ENCODE assay signal across 18 cellular contexts in genomic region chr2:144493027-144493809, GRCh38. TPM values are rescaled to one million over a fixed set of nuclear protein-coding genes. Genes with fewer than 3 reads are reported as not detected.
A peak's percentile ranks its signal among the peaks of the same experiment; 100 is the strongest.
DNase-seq lines count a peak whose midpoint lies in the region; ATAC-seq, FAIRE-seq and TF ChIP-seq lines count a peak whose summit lies in the region.
"Had no signal": no experiment of that assay in that cellular context is flagged by ENCODE, and none has a peak within 500 bp of the region (broad histone marks: within the 10 kb centered on the region; RNA-seq: fewer than 3 reads in every experiment).

No MANE protein-coding gene starts in this region.

- peak; percentile 26 for ATAC-seq in activated CD8-positive, alpha-beta T cell treated with anti-CD3 and anti-CD28 coated beads for 36 hours
- ATAC-seq in activated CD8-positive, alpha-beta T cell treated with anti-CD3 and anti-CD28 coated beads, Interleukin-2, amount 10 ng/mL, durations not matched to agents 7 days and 5 days: no peak
- ATAC-seq in effector memory CD8-positive, alpha-beta T cell (replicated peaks): no peak
- ATAC-seq: A549, right cardiac atrium had no signal

- H3K36me3 Mint-ChIP-seq in activated CD8-positive, alpha-beta T cell treated with anti-CD3 and anti-CD28 coated beads for 36 hours (ENCODE audit: low read depth): peaks cover 3% of the 10 kb centered on the region
- no peaks in the 10 kb centered on the region for H3K36me3 Mint-ChIP-seq in activated CD8-positive, alpha-beta T cell treated with anti-CD3 and anti-CD28 coated beads, Interleukin-2, amount 10 ng/mL, durations not matched to agents 7 days and 5 days (ENCODE audit: low read depth)
- peaks cover 66% of the 10 kb centered on the region for H3K36me3 Mint-ChIP-seq in effector memory CD8-positive, alpha-beta T cell (ENCODE audit: insufficient read depth)
- H3K36me3 Mint-ChIP-seq: activated naive CD4-positive, alpha-beta T cell treated with anti-CD3 and anti-CD28 coated beads, Interleukin-2, amount 50 U/mL, for 24 hours had no signal

- H3K9me3 Mint-ChIP-seq in activated CD8-positive, alpha-beta T cell treated with anti-CD3 and anti-CD28 coated beads for 36 hours: no peaks in the 10 kb centered on the region
- no peaks in the 10 kb centered on the region for H3K9me3 Mint-ChIP-seq in activated CD8-positive, alpha-beta T cell treated with anti-CD3 and anti-CD28 coated beads, Interleukin-2, amount 10 ng/mL, durations not matched to agents 7 days and 5 days (ENCODE audit: insufficient read depth)
- H3K9me3 Mint-ChIP-seq in effector memory CD8-positive, alpha-beta T cell: no peaks in the 10 kb centered on the region
- H3K9me3 Mint-ChIP-seq: activated naive CD4-positive, alpha-beta T cell treated with anti-CD3 and anti-CD28 coated beads, Interleukin-2, amount 50 U/mL, for 24 hours; nephron had no signal

- CTCF ChIA-PET in activated CD8-positive, alpha-beta T cell treated with anti-CD3 and anti-CD28 coated beads for 36 hours (lab: Charles Lee): interaction anchor here (1.2 kb wide), 1 partner anchor 41 kb away, joined by 3 read pairs; no protein-coding TSS in a partner anchor
- CTCF ChIA-PET in activated CD8-positive, alpha-beta T cell treated with anti-CD3 and anti-CD28 coated beads, Interleukin-2, amount 10 ng/mL, durations not matched to agents 7 days and 5 days (lab: Charles Lee): no interaction called here

- H3K27me3 Mint-ChIP-seq in activated CD8-positive, alpha-beta T cell treated with anti-CD3 and anti-CD28 coated beads for 36 hours: no peaks in the 10 kb centered on the region
- no peaks in the 10 kb centered on the region for H3K27me3 Mint-ChIP-seq in activated CD8-positive, alpha-beta T cell treated with anti-CD3 and anti-CD28 coated beads, Interleukin-2, amount 10 ng/mL, durations not matched to agents 7 days and 5 days (ENCODE audit: low read depth)
- no peaks in the 10 kb centered on the region for H3K27me3 Mint-ChIP-seq in effector memory CD8-positive, alpha-beta T cell
- H3K27me3 Mint-ChIP-seq: activated naive CD4-positive, alpha-beta T cell treated with anti-CD3 and anti-CD28 coated beads, Interleukin-2, amount 50 U/mL, for 24 hours had no signal

- FAIRE-seq in frontal cortex (lab: Jason Lieb, UNC): no peak
- FAIRE-seq: A549 had no signal

- POLR2A ChIA-PET in activated CD8-positive, alpha-beta T cell treated with anti-CD3 and anti-CD28 coated beads for 36 hours (lab: Charles Lee): interaction anchor here (1.1 kb wide), 1 partner anchor 74 kb away, joined by 3 read pairs; no protein-coding TSS in a partner anchor
- POLR2A ChIA-PET in activated CD8-positive, alpha-beta T cell treated with anti-CD3 and anti-CD28 coated beads, Interleukin-2, amount 10 ng/mL, durations not matched to agents 7 days and 5 days (lab: Charles Lee): interaction anchor here (1.1 kb wide), 1 partner anchor 10 kb away, joined by 3 read pairs; no protein-coding TSS in a partner anchor

- H3K27ac ChIP-seq in substantia nigra (ENCODE audit: low read depth, low read length, poor library complexity, severe bottlenecking): peak overlapping the region; percentile 58
- H3K27ac ChIP-seq: A549 had no signal

- intact Hi-C loops in activated CD8-positive, alpha-beta T cell treated with anti-CD3 and anti-CD28 coated beads for 36 hours (cut with micrococcal nuclease): no loop called here

- H3K27ac Mint-ChIP-seq in activated CD8-positive, alpha-beta T cell treated with anti-CD3 and anti-CD28 coated beads for 36 hours: no peak overlapping the region
- H3K27ac Mint-ChIP-seq in activated CD8-positive, alpha-beta T cell treated with anti-CD3 and anti-CD28 coated beads, Interleukin-2, amount 10 ng/mL, durations not matched to agents 7 days and 5 days: no peak overlapping the region
- peak overlapping the region; percentile 57 to 91 for H3K27ac Mint-ChIP-seq in effector memory CD8-positive, alpha-beta T cell
- H3K27ac Mint-ChIP-seq: activated naive CD4-positive, alpha-beta T cell treated with anti-CD3 and anti-CD28 coated beads, Interleukin-2, amount 50 U/mL, for 24 hours had no signal

- H3K4me1 Mint-ChIP-seq in activated CD8-positive, alpha-beta T cell treated with anti-CD3 and anti-CD28 coated beads for 36 hours (ENCODE audit: low read depth): peaks cover 24% of the 10 kb centered on the region
- peaks cover 10% of the 10 kb centered on the region for H3K4me1 Mint-ChIP-seq in activated CD8-positive, alpha-beta T cell treated with anti-CD3 and anti-CD28 coated beads, Interleukin-2, amount 10 ng/mL, durations not matched to agents 7 days and 5 days (ENCODE audit: low read depth)
- peaks cover 41 to 74% of the 10 kb centered on the region in 2 donors for H3K4me1 Mint-ChIP-seq in effector memory CD8-positive, alpha-beta T cell (ENCODE audit: low read depth in 2 of 2)
- H3K4me1 Mint-ChIP-seq: activated naive CD4-positive, alpha-beta T cell treated with anti-CD3 and anti-CD28 coated beads, Interleukin-2, amount 50 U/mL, for 24 hours had no signal

- no peak overlapping the region for H3K4me3 Mint-ChIP-seq in activated CD8-positive, alpha-beta T cell treated with anti-CD3 and anti-CD28 coated beads for 36 hours
- H3K4me3 Mint-ChIP-seq in activated CD8-positive, alpha-beta T cell treated with anti-CD3 and anti-CD28 coated beads, Interleukin-2, amount 10 ng/mL, durations not matched to agents 7 days and 5 days: no peak overlapping the region
- H3K4me3 Mint-ChIP-seq in effector memory CD8-positive, alpha-beta T cell: peak overlapping the region in 1 of 2 donors; percentile 73
- H3K4me3 Mint-ChIP-seq: activated naive CD4-positive, alpha-beta T cell treated with anti-CD3 and anti-CD28 coated beads, Interleukin-2, amount 50 U/mL, for 24 hours; nephron had no signal

- no peak for DNase-seq in activated CD8-positive, alpha-beta T cell treated with anti-CD3 and anti-CD28 coated beads for 36 hours
- DNase-seq in activated CD8-positive, alpha-beta T cell treated with anti-CD3 and anti-CD28 coated beads, Interleukin-2, amount 10 ng/mL, durations not matched to agents 7 days and 5 days: no peak
- DNase-seq in SIG-M5 (lab: John Stamatoyannopoulos, UW) (peak; percentile 80), substantia nigra (lab: John Stamatoyannopoulos, UW) (no peak), amygdala (lab: John Stamatoyannopoulos, UW) (no peak), frontal cortex (ENCODE audit: low spot score in 2 of 2) (no peak), NCI-H187 (lab: John Stamatoyannopoulos, UW) (no peak)
- DNase-seq in effector memory CD8-positive, alpha-beta T cell: no peak
- DNase-seq: erythroblast; head of caudate nucleus; kidney glomerular epithelial cell; NCI-H1105; NCI-H446; right cardiac atrium; stimulated activated CD4-positive, alpha-beta T cell treated with anti-CD3 and anti-CD28 coated beads, Interleukin-4, amount 100 ng/mL, for 1 hour had no signal

- no peak for TF ChIP-seq CTCF in activated CD8-positive, alpha-beta T cell treated with anti-CD3 and anti-CD28 coated beads for 36 hours (IDR thresholded peaks at IDR 0.05)

RNA-seq across cellular contexts. Expression of gene ZEB2, which starts 26.7 kb away (rescaled TPM):
- 10 to 100 TPM; 13.5 to 14.9 TPM for total RNA-seq in activated CD8-positive, alpha-beta T cell treated with anti-CD3 and anti-CD28 coated beads for 36 hours
- total RNA-seq in activated CD8-positive, alpha-beta T cell treated with anti-CD3 and anti-CD28 coated beads, Interleukin-2, amount 10 ng/mL, durations not matched to agents 7 days and 5 days: 1 to 10 TPM; 4.0 to 5.7 TPM
- total RNA-seq in frontal cortex: 267 TPM

Comparison
In these comparisons a context has a peak if more than half of its experiments do, and no peak if none do; other contexts are left out.
1. H3K27ac Mint-ChIP-seq: peak in effector memory CD8-positive, alpha-beta T cell (2 of 2); none in activated CD8-positive, alpha-beta T cell treated with anti-CD3 and anti-CD28 coated beads for 36 hours (single experiment) and activated CD8-positive, alpha-beta T cell treated with anti-CD3 and anti-CD28 coated beads, Interleukin-2, amount 10 ng/mL, durations not matched to agents 7 days and 5 days (single experiment).
2. RNA of gene ZEB2, which starts 26.7 kb away (total RNA-seq): 267 TPM in frontal cortex (single experiment); 13.5 to 14.9 TPM in activated CD8-positive, alpha-beta T cell treated with anti-CD3 and anti-CD28 coated beads for 36 hours and 4.0 to 5.7 TPM in activated CD8-positive, alpha-beta T cell treated with anti-CD3 and anti-CD28 coated beads, Interleukin-2, amount 10 ng/mL, durations not matched to agents 7 days and 5 days; every median in the first group is over 10 times any median in the second.